In the genomic region with DNA sequence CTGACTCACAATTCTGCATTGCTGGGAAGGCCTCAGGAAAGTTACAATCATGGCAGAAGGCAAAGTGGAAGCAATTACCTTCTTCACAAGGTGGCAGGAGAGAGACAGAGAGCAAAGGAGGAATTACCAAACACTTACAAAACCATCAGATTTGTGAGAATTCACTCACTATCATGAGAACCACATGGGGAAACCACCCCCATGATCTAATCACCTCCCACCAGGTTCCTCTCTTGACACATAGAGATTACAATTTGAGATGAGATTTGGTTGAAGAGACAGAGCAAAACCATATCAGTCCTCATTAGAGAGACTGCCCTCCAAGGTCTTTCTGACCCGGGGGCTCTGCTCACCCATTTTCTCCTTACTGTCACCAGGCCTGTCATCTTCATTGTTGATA, we compare ENCODE assay signal across 34 cellular contexts.
"Had no signal": no experiment of that assay in that cellular context is flagged by ENCODE, and none has a peak within 500 bp of the region (broad histone marks: within the 10 kb centered on the region; RNA-seq: fewer than 3 reads in every experiment).

No MANE protein-coding gene starts in this region.

- H3K27me3 ChIP-seq: ascending aorta, cardiac muscle cell had no signal

- H3K4me1 ChIP-seq: ascending aorta had no signal

- H3K27ac Mint-ChIP-seq: activated B cell treated with CpG ODN at 0.5 μM for 24 hours; activated CD4-positive, alpha-beta memory T cell treated with anti-CD3 and anti-CD28 coated beads for 36 hours; activated CD4-positive, alpha-beta T cell treated with anti-CD3 and anti-CD28 coated beads, Interleukin-2, amount 10 ng/mL, durations not matched to agents 24 days and 14 days; activated CD8-positive, alpha-beta T cell treated with anti-CD3 and anti-CD28 coated beads for 36 hours; activated naive CD4-positive, alpha-beta T cell treated with anti-CD3 and anti-CD28 coated beads, Interleukin-2, amount 10 ng/mL, durations not matched to agents 7 days and 5 days; activated naive CD4-positive, alpha-beta T cell treated with anti-CD3 and anti-CD28 coated beads, Interleukin-2, amount 50 U/mL, for 24 hours; activated naive CD8-positive, alpha-beta T cell; activated naive CD8-positive, alpha-beta T cell treated with anti-CD3 and anti-CD28 coated beads, Interleukin-2, amount 10 ng/mL, durations not matched to agents 7 days and 5 days; activated naive CD8-positive, alpha-beta T cell treated with anti-CD3 and anti-CD28 coated beads, Interleukin-2, amount 50 U/mL, for 24 hours; activated T-cell treated with anti-CD3 and anti-CD28 coated beads, Interleukin-2, amount 50 U/mL, for 24 hours; activated T-helper 1 cell treated with anti-CD3 and anti-CD28 coated beads, Interleukin-12 subunit alpha, Interleukin-12 subunit beta, Interleukin-2, Interleukin-4 antibody, amounts not matched to agents 30 ng/mL and 10 ng/mL and 1 ng/mL, durations not matched to agents 14 hours and 24 hours and 36 hours; activated T-helper 2 cell treated with anti-CD3 and anti-CD28 coated beads, Interferon-gamma antibody, Interleukin-2, Interleukin-4, amounts not matched to agents 10 μg/mL and 5 μg/mL and 100 μg/mL, durations not matched to agents 14 hours and 24 hours and 36 hours; brain; T-helper 1 cell treated with Interleukin-12 subunit alpha and Interleukin-12 subunit beta and Interleukin-4 antibody, amounts not matched to agents 30 μg/mL and 1 μg/mL, for 36 hours; T-helper 2 cell treated with Interferon-gamma antibody and Interleukin-4, amounts not matched to agents 5 μg/mL and 100 μg/mL, for 36 hours had no signal

- H3K4me3 ChIP-seq: ascending aorta, cardiac muscle cell had no signal

- H3K36me3 Mint-ChIP-seq: activated naive CD4-positive, alpha-beta T cell treated with anti-CD3 and anti-CD28 coated beads, Interleukin-2, amount 10 ng/mL, durations not matched to agents 7 days and 5 days; activated naive CD4-positive, alpha-beta T cell treated with anti-CD3 and anti-CD28 coated beads, Interleukin-2, amount 50 U/mL, for 24 hours; activated naive CD8-positive, alpha-beta T cell; activated naive CD8-positive, alpha-beta T cell treated with anti-CD3 and anti-CD28 coated beads, Interleukin-2, amount 10 ng/mL, durations not matched to agents 7 days and 5 days; brain had no signal

- H3K36me3 ChIP-seq: ascending aorta, cardiac muscle cell had no signal

- H3K27me3 Mint-ChIP-seq: activated B cell treated with CpG ODN at 0.5 μM for 24 hours; activated CD4-positive, alpha-beta memory T cell treated with anti-CD3 and anti-CD28 coated beads for 36 hours; activated CD4-positive, alpha-beta T cell treated with anti-CD3 and anti-CD28 coated beads, Interleukin-2, amount 10 ng/mL, durations not matched to agents 24 days and 14 days; activated CD8-positive, alpha-beta T cell treated with anti-CD3 and anti-CD28 coated beads for 36 hours; activated naive CD4-positive, alpha-beta T cell treated with anti-CD3 and anti-CD28 coated beads, Interleukin-2, amount 10 ng/mL, durations not matched to agents 7 days and 5 days; activated naive CD4-positive, alpha-beta T cell treated with anti-CD3 and anti-CD28 coated beads, Interleukin-2, amount 50 U/mL, for 24 hours; activated naive CD8-positive, alpha-beta T cell; activated naive CD8-positive, alpha-beta T cell treated with anti-CD3 and anti-CD28 coated beads, Interleukin-2, amount 10 ng/mL, durations not matched to agents 7 days and 5 days; activated naive CD8-positive, alpha-beta T cell treated with anti-CD3 and anti-CD28 coated beads, Interleukin-2, amount 50 U/mL, for 24 hours; activated T-cell treated with anti-CD3 and anti-CD28 coated beads, Interleukin-2, amount 50 U/mL, for 24 hours; brain had no signal

- H3K4me3 Mint-ChIP-seq: activated B cell treated with CpG ODN at 0.5 μM for 24 hours; activated CD4-positive, alpha-beta memory T cell treated with anti-CD3 and anti-CD28 coated beads for 36 hours; activated CD4-positive, alpha-beta T cell treated with anti-CD3 and anti-CD28 coated beads, Interleukin-2, amount 10 ng/mL, durations not matched to agents 24 days and 14 days; activated CD8-positive, alpha-beta T cell treated with anti-CD3 and anti-CD28 coated beads for 36 hours; activated naive CD4-positive, alpha-beta T cell treated with anti-CD3 and anti-CD28 coated beads, Interleukin-2, amount 10 ng/mL, durations not matched to agents 7 days and 5 days; activated naive CD4-positive, alpha-beta T cell treated with anti-CD3 and anti-CD28 coated beads, Interleukin-2, amount 50 U/mL, for 24 hours; activated naive CD8-positive, alpha-beta T cell; activated naive CD8-positive, alpha-beta T cell treated with anti-CD3 and anti-CD28 coated beads, Interleukin-2, amount 10 ng/mL, durations not matched to agents 7 days and 5 days; activated naive CD8-positive, alpha-beta T cell treated with anti-CD3 and anti-CD28 coated beads, Interleukin-2, amount 50 U/mL, for 24 hours; activated T-cell treated with anti-CD3 and anti-CD28 coated beads, Interleukin-2, amount 50 U/mL, for 24 hours; activated T-helper 1 cell treated with anti-CD3 and anti-CD28 coated beads, Interleukin-12 subunit alpha, Interleukin-12 subunit beta, Interleukin-2, Interleukin-4 antibody, amounts not matched to agents 30 ng/mL and 10 ng/mL and 1 ng/mL, durations not matched to agents 14 hours and 24 hours and 36 hours; brain; central memory CD8-positive, alpha-beta T cell; T-helper 1 cell treated with Interleukin-12 subunit alpha and Interleukin-12 subunit beta and Interleukin-4 antibody, amounts not matched to agents 30 μg/mL and 1 μg/mL, for 36 hours; T-helper 2 cell treated with Interferon-gamma antibody and Interleukin-4, amounts not matched to agents 5 μg/mL and 100 μg/mL, for 36 hours had no signal

- DNase-seq: activated B cell treated with CpG ODN at 0.5 μM for 24 hours; activated CD4-positive, alpha-beta memory T cell treated with anti-CD3 and anti-CD28 coated beads for 36 hours; activated CD4-positive, alpha-beta T cell treated with anti-CD3 and anti-CD28 coated beads for 4 hours; activated CD4-positive, alpha-beta T cell treated with anti-CD3 and anti-CD28 coated beads, Interleukin-2, amount 10 ng/mL, durations not matched to agents 24 days and 14 days; activated CD4-positive, alpha-beta T cell treated with anti-CD3 and anti-CD28 coated beads, Interleukin-2, amount 50 U/mL, for 1 hour; activated CD4-positive, alpha-beta T cell treated with anti-CD3 and anti-CD28 coated beads, Interleukin-2, amount 50 U/mL, for 4 hours; activated CD4-positive, CD25-positive, alpha-beta regulatory T cell treated with anti-CD3 and anti-CD28 coated beads, Interleukin-2, amount 50 U/mL, for 72 hours; activated CD8-positive, alpha-beta memory T cell treated with anti-CD3 and anti-CD28 coated beads, Interleukin-2, amount 50 U/mL, for 4 hours; activated CD8-positive, alpha-beta T cell treated with anti-CD3 and anti-CD28 coated beads for 36 hours; activated effector memory CD4-positive, alpha-beta T cell treated with Interleukin-2 at 50 U/mL for 16 hours; activated gamma-delta T cell; activated naive CD4-positive, alpha-beta T cell treated with anti-CD3 and anti-CD28 coated beads, Interleukin-2, amount 10 ng/mL, durations not matched to agents 7 days and 5 days; activated naive CD4-positive, alpha-beta T cell treated with Interleukin-2 at 50 U/mL for 16 hours; activated naive CD8-positive, alpha-beta T cell treated with anti-CD3 and anti-CD28 coated beads, Interleukin-2, amount 10 ng/mL, durations not matched to agents 7 days and 5 days; activated naive CD8-positive, alpha-beta T cell treated with anti-CD3 and anti-CD28 coated beads, Interleukin-2, amount 50 U/mL, for 24 hours; activated T-cell treated with anti-CD3 and anti-CD28 coated beads for 4 hours; activated T-cell treated with anti-CD3 and anti-CD28 coated beads, Interleukin-2, amount 50 U/mL, for 24 hours; activated T-cell treated with anti-CD3 and anti-CD28 coated beads, Interleukin-2, amount 50 U/mL, for 48 hours; amygdala; anterior cingulate cortex; cerebellar nuclear complex; T-helper 1 cell; T-helper 9 cell had no signal

- H3K27ac ChIP-seq: ascending aorta, cardiac muscle cell, VCaP had no signal

- H3K4me1 Mint-ChIP-seq: activated B cell treated with CpG ODN at 0.5 μM for 24 hours; activated CD4-positive, alpha-beta T cell treated with anti-CD3 and anti-CD28 coated beads, Interleukin-2, amount 10 ng/mL, durations not matched to agents 24 days and 14 days; activated naive CD4-positive, alpha-beta T cell treated with anti-CD3 and anti-CD28 coated beads, Interleukin-2, amount 10 ng/mL, durations not matched to agents 7 days and 5 days; activated naive CD4-positive, alpha-beta T cell treated with anti-CD3 and anti-CD28 coated beads, Interleukin-2, amount 50 U/mL, for 24 hours; activated naive CD8-positive, alpha-beta T cell treated with anti-CD3 and anti-CD28 coated beads, Interleukin-2, amount 10 ng/mL, durations not matched to agents 7 days and 5 days; activated naive CD8-positive, alpha-beta T cell treated with anti-CD3 and anti-CD28 coated beads, Interleukin-2, amount 50 U/mL, for 24 hours; brain; central memory CD8-positive, alpha-beta T cell had no signal

- ATAC-seq: activated CD8-positive, alpha-beta T cell treated with anti-CD3 and anti-CD28 coated beads for 36 hours; activated naive CD8-positive, alpha-beta T cell treated with anti-CD3 and anti-CD28 coated beads, Interleukin-2, amount 50 U/mL, for 24 hours had no signal
